8 cellular contexts compared by ENCODE assay signal in genomic region chr7:21355406-21355874, GRCh38.
DNase-seq lines count a peak whose midpoint lies in the region; ATAC-seq and TF ChIP-seq lines count a peak whose summit lies in the region.

No MANE protein-coding gene starts in this region.

- TF ChIP-seq CTCF in Calu3 (IDR thresholded peaks at IDR 0.05; ENCODE audit: unreplicated experiment) (no peak), BE2C (IDR thresholded peaks at IDR 0.05; ENCODE audit: low read depth, low read length) (no peak)

- H3K9me3 ChIP-seq in BE2C = no peaks in the 10 kb centered on the region

- no peaks in the 10 kb centered on the region for H3K4me1 ChIP-seq in BE2C

- H3K36me3 ChIP-seq in BE2C = no peaks in the 10 kb centered on the region

- H3K4me3 ChIP-seq in BE2C (ENCODE audit: low read depth, low read length) = no peak overlapping the region

- peaks cover 2% of the 10 kb centered on the region for H3K9me3 Mint-ChIP-seq in Calu3 (ENCODE audit: low read depth, unreplicated experiment)
- no peaks in the 10 kb centered on the region for H3K9me3 Mint-ChIP-seq in activated T-cell treated with anti-CD3 and anti-CD28 coated beads, Interleukin-2, amount 50 U/mL, for 4 hours

- H3K27ac Mint-ChIP-seq in Calu3 (ENCODE audit: unreplicated experiment) = no peak overlapping the region

- ATAC-seq in GM21367 (IDR thresholded peaks at IDR 0.05; ENCODE audit: unreplicated experiment) (peak; percentile 84), HG03575 (IDR thresholded peaks at IDR 0.05; ENCODE audit: extremely low read depth, insufficient number of reproducible peaks, low FRiP score, unreplicated experiment) (peak; percentile 86)
- ATAC-seq in activated T-cell treated with anti-CD3 and anti-CD28 coated beads, Interleukin-2, amount 50 U/mL, for 4 hours = peak; percentile 80 to 85

- H3K27me3 Mint-ChIP-seq in Calu3 (ENCODE audit: unreplicated experiment) = no peaks in the 10 kb centered on the region
- H3K27me3 Mint-ChIP-seq in activated T-cell treated with anti-CD3 and anti-CD28 coated beads, Interleukin-2, amount 50 U/mL, for 4 hours (ENCODE audit: low read depth) = no peaks in the 10 kb centered on the region

- peaks cover 14% of the 10 kb centered on the region for H3K4me1 Mint-ChIP-seq in Calu3 (ENCODE audit: low read depth, unreplicated experiment)
- peaks cover 74% of the 10 kb centered on the region for H3K4me1 Mint-ChIP-seq in activated T-cell treated with anti-CD3 and anti-CD28 coated beads, Interleukin-2, amount 50 U/mL, for 4 hours (ENCODE audit: low read depth)

- intact Hi-C loops in Calu3 (cut with micrococcal nuclease; ENCODE audit: unreplicated experiment) = no loop called here

- no peak overlapping the region for H3K4me3 Mint-ChIP-seq in Calu3 (ENCODE audit: low read depth, unreplicated experiment)
- peak overlapping the region; percentile 22 for H3K4me3 Mint-ChIP-seq in activated T-cell treated with anti-CD3 and anti-CD28 coated beads, Interleukin-2, amount 50 U/mL, for 4 hours

- DNase-seq in Calu3 (peak; percentile 38), NCI-H1417 treated with DMSO at 0.1 percent for 48 hours (lab: John Stamatoyannopoulos, UW) (no peak), NCI-H1048 (lab: John Stamatoyannopoulos, UW) (no peak), BE2C (no peak)
- DNase-seq in activated T-cell treated with anti-CD3 and anti-CD28 coated beads, Interleukin-2, amount 50 U/mL, for 4 hours = no peak
- DNase-seq in stimulated activated CD8-positive, alpha-beta memory T cell treated with anti-CD3 and anti-CD28 coated beads, Interleukin-15, amount 100 ng/mL, for 1 hour (ENCODE audit: low read depth) = peak; percentile 19

- CTCF ChIA-PET in Calu3 (lab: Charles Lee) = interaction anchor here (0.7 kb wide), 1 partner anchor 10 kb away, joined by 3 read pairs; no protein-coding TSS in a partner anchor

- peaks cover 6% of the 10 kb centered on the region for H3K27me3 ChIP-seq in BE2C

- H3K36me3 Mint-ChIP-seq in Calu3 (ENCODE audit: insufficient read depth, unreplicated experiment) = no peaks in the 10 kb centered on the region
- no peaks in the 10 kb centered on the region for H3K36me3 Mint-ChIP-seq in activated T-cell treated with anti-CD3 and anti-CD28 coated beads, Interleukin-2, amount 50 U/mL, for 4 hours (ENCODE audit: insufficient read depth)

- no TSS peak for BruUV-seq in Calu3 (replicated peaks; lab: Mats Ljungman, UMichigan)

Comparison
In these comparisons a context has a peak if more than half of its experiments do, and no peak if none do; other contexts are left out.
1. DNase-seq: peak in Calu3 (single experiment) and stimulated activated CD8-positive, alpha-beta memory T cell treated with anti-CD3 and anti-CD28 coated beads, Interleukin-15, amount 100 ng/mL, for 1 hour (single experiment); none in activated T-cell treated with anti-CD3 and anti-CD28 coated beads, Interleukin-2, amount 50 U/mL, for 4 hours (single experiment), NCI-H1417 treated with DMSO at 0.1 percent for 48 hours (single experiment), NCI-H1048 (single experiment) and BE2C (single experiment).
2. Peak in every context shown above with its lines, with median percentiles within 50 percentile points of each other: ATAC-seq.